1 cellular context compared by ENCODE assay signal in genomic region chr17:75557075-75557851, GRCh38.
A peak's percentile ranks its signal among the peaks of the same experiment; 100 is the strongest.
TF ChIP-seq lines count a peak whose summit lies in the region.

No MANE protein-coding gene starts in this region.

TF ChIP-seq in HepG2, 621 proteins besides CTCF, POLR2A, EP300 and RAD21 (continued from another document and continues in another):
- TF ChIP-seq SOX5 (CRISPR knock-in tag; IDR thresholded peaks at IDR 0.05; ENCODE audit: borderline replicate concordance), result peak; percentile 76; the same call in 1 of the 2 replicates
- peak; percentile 18; the same call in 1 of the 2 replicates for TF ChIP-seq ZNF652 (CRISPR knock-in tag; IDR thresholded peaks at IDR 0.05; ENCODE audit: borderline replicate concordance, low read depth)
- peak; percentile 47; the same call in 1 of the 2 replicates for TF ChIP-seq FOXP1 (IDR thresholded peaks at IDR 0.05)
- TF ChIP-seq FOXP1 (CRISPR knock-in tag; IDR thresholded peaks at IDR 0.05), result peak; percentile 86
- TF ChIP-seq ZNF432 (CRISPR knock-in tag; IDR thresholded peaks at IDR 0.05; ENCODE audit: borderline replicate concordance), result no peak
- TF ChIP-seq HDAC1 (CRISPR knock-in tag; IDR thresholded peaks at IDR 0.05), result peak; percentile 97
- TF ChIP-seq, protein P1, sequence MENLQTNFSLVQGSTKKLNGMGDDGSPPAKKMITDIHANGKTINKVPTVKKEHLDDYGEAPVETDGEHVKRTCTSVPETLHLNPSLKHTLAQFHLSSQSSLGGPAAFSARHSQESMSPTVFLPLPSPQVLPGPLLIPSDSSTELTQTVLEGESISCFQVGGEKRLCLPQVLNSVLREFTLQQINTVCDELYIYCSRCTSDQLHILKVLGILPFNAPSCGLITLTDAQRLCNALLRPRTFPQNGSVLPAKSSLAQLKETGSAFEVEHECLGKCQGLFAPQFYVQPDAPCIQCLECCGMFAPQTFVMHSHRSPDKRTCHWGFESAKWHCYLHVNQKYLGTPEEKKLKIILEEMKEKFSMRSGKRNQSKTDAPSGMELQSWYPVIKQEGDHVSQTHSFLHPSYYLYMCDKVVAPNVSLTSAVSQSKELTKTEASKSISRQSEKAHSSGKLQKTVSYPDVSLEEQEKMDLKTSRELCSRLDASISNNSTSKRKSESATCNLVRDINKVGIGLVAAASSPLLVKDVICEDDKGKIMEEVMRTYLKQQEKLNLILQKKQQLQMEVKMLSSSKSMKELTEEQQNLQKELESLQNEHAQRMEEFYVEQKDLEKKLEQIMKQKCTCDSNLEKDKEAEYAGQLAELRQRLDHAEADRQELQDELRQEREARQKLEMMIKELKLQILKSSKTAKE (CRISPR knock-in tag; IDR thresholded peaks at IDR 0.05; ENCODE audit: borderline replicate concordance), result peak; percentile 88
- TF ChIP-seq, protein P2, sequence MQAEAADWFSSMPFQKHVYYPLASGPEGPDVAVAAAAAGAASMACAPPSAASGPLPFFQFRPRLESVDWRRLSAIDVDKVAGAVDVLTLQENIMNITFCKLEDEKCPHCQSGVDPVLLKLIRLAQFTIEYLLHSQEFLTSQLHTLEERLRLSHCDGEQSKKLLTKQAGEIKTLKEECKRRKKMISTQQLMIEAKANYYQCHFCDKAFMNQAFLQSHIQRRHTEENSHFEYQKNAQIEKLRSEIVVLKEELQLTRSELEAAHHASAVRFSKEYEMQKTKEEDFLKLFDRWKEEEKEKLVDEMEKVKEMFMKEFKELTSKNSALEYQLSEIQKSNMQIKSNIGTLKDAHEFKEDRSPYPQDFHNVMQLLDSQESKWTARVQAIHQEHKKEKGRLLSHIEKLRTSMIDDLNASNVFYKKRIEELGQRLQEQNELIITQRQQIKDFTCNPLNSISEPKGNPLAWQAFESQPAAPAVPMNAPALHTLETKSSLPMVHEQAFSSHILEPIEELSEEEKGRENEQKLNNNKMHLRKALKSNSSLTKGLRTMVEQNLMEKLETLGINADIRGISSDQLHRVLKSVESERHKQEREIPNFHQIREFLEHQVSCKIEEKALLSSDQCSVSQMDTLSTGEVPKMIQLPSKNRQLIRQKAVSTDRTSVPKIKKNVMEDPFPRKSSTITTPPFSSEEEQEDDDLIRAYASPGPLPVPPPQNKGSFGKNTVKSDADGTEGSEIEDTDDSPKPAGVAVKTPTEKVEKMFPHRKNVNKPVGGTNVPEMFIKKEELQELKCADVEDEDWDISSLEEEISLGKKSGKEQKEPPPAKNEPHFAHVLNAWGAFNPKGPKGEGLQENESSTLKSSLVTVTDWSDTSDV (CRISPR knock-in tag; IDR thresholded peaks at IDR 0.05), result no peak; the same call in 1 of the 2 replicates
- peak; percentile 93 for TF ChIP-seq KDM2A (CRISPR knock-in tag; IDR thresholded peaks at IDR 0.05; ENCODE audit: borderline replicate concordance, low read depth)
- TF ChIP-seq ZNF644 (CRISPR knock-in tag; IDR thresholded peaks at IDR 0.05; ENCODE audit: low read depth), result peak; percentile 77
- no peak; the same call in 1 of the 2 replicates for TF ChIP-seq ZNF225 (CRISPR knock-in tag; IDR thresholded peaks at IDR 0.05)
- no peak; the same call in 1 of the 2 replicates for TF ChIP-seq RFX1 (IDR thresholded peaks at IDR 0.05)
- peak; percentile 94 for TF ChIP-seq FOXK1 (CRISPR knock-in tag; IDR thresholded peaks at IDR 0.05; ENCODE audit: borderline replicate concordance, low read depth)
- peak; percentile 70; the same call in 1 of the 2 replicates for TF ChIP-seq KLF6 (CRISPR knock-in tag; IDR thresholded peaks at IDR 0.05)
- TF ChIP-seq ZNF331 (CRISPR knock-in tag; IDR thresholded peaks at IDR 0.05), result peak; percentile 89
- TF ChIP-seq ZNF75D (CRISPR knock-in tag; IDR thresholded peaks at IDR 0.05; ENCODE audit: borderline replicate concordance), result no peak
- TF ChIP-seq SAFB2 (CRISPR knock-in tag; IDR thresholded peaks at IDR 0.05; ENCODE audit: borderline replicate concordance, low read depth), result peak; percentile 80; the same call in 1 of the 2 replicates
- peak; percentile 75 for TF ChIP-seq ZMYM3 (CRISPR knock-in tag; IDR thresholded peaks at IDR 0.05)
- TF ChIP-seq ZHX1 (CRISPR knock-in tag; IDR thresholded peaks at IDR 0.05; ENCODE audit: low read depth), result peak; percentile 86; the same call in 1 of the 2 replicates
- TF ChIP-seq ZNF101 (CRISPR knock-in tag; IDR thresholded peaks at IDR 0.05; ENCODE audit: borderline replicate concordance, low read depth), result no peak; the same call in 1 of the 2 replicates
- TF ChIP-seq KDM5B (CRISPR knock-in tag; IDR thresholded peaks at IDR 0.05; ENCODE audit: borderline replicate concordance), result peak; percentile 92
- peak; percentile 76; the same call in 1 of the 2 replicates for TF ChIP-seq FUBP1 (CRISPR knock-in tag; IDR thresholded peaks at IDR 0.05; ENCODE audit: borderline replicate concordance)
- no peak for TF ChIP-seq MLXIP (CRISPR knock-in tag; IDR thresholded peaks at IDR 0.05; ENCODE audit: borderline replicate concordance)
- TF ChIP-seq ZBTB20 (CRISPR knock-in tag; IDR thresholded peaks at IDR 0.05; ENCODE audit: borderline replicate concordance, low read depth), result no peak; the same call in 1 of the 2 replicates
- TF ChIP-seq GPBP1L1 (CRISPR knock-in tag; IDR thresholded peaks at IDR 0.05), result no peak
- TF ChIP-seq AGO2 (optimal IDR thresholded peaks at IDR 0.05; ENCODE audit: low read depth, low read length), result peak; percentile 51
- TF ChIP-seq CBFB (CRISPR knock-in tag; IDR thresholded peaks at IDR 0.05), result peak; percentile 63; the same call in 1 of the 2 replicates
- TF ChIP-seq HMGXB4 (CRISPR knock-in tag; IDR thresholded peaks at IDR 0.05; ENCODE audit: borderline replicate concordance in 1 of 2, low read depth in 1 of 2), result peak; percentile 39 to 92; a peak in 3 of 4 replicates
- no peak for TF ChIP-seq KMT2A (CRISPR knock-in tag; IDR thresholded peaks at IDR 0.05)
- TF ChIP-seq NCOR1 (IDR thresholded peaks at IDR 0.05; ENCODE audit: borderline replicate concordance, low read length), result peak; percentile 78; the same call in 1 of the 2 replicates
- peak; percentile 57; the same call in 1 of the 2 replicates for TF ChIP-seq CHD4 (IDR thresholded peaks at IDR 0.05; ENCODE audit: borderline replicate concordance, low read length)
- 0 out of 2 replicates have a peak, but pooled peaks have one; percentile 14 for TF ChIP-seq ISX (CRISPR knock-in tag; conservative IDR thresholded peaks at IDR 0.05)
- TF ChIP-seq SP1 (IDR thresholded peaks at IDR 0.05), result no peak
- peak; percentile 61; the same call in 1 of the 2 replicates for TF ChIP-seq SP1 (CRISPR knock-in tag; IDR thresholded peaks at IDR 0.05)
- 0 out of 2 replicates have a peak, but pooled peaks have one; percentile 2 for TF ChIP-seq ZNF251 (CRISPR knock-in tag; IDR thresholded peaks at IDR 0.05)
- TF ChIP-seq RFX5 (IDR thresholded peaks at IDR 0.05; ENCODE audit: low read depth, low read length), result peak; percentile 50; the same call in 1 of the 2 replicates
- no peak for TF ChIP-seq ZNF24 (IDR thresholded peaks at IDR 0.05)
- peak; percentile 71 for TF ChIP-seq TAF1 (CRISPR knock-in tag; IDR thresholded peaks at IDR 0.05)
- no peak for TF ChIP-seq ZBTB1 (CRISPR knock-in tag; IDR thresholded peaks at IDR 0.05; ENCODE audit: borderline replicate concordance)
- peak; percentile 95; the same call in 1 of the 2 replicates for TF ChIP-seq THYN1 (CRISPR knock-in tag; IDR thresholded peaks at IDR 0.05; ENCODE audit: borderline replicate concordance, low read depth)
- TF ChIP-seq ZBTB38 (CRISPR knock-in tag; IDR thresholded peaks at IDR 0.05), result peak; percentile 83
- peak; percentile 88 for TF ChIP-seq NAIF1 (CRISPR knock-in tag; IDR thresholded peaks at IDR 0.05; ENCODE audit: borderline replicate concordance)
- no peak for TF ChIP-seq KAT2B (IDR thresholded peaks at IDR 0.05; ENCODE audit: borderline replicate concordance, low read depth, low read length)
- TF ChIP-seq ZNF205 (CRISPR knock-in tag; IDR thresholded peaks at IDR 0.05), result 0 out of 2 replicates have a peak, but pooled peaks have one; percentile 37
